ENCODE assay signal across 14 cellular contexts in genomic region chr2:120587997-120588336, GRCh38.
"Had no signal": no experiment of that assay in that cellular context is flagged by ENCODE, and none has a peak within 500 bp of the region (broad histone marks: within the 10 kb centered on the region; RNA-seq: fewer than 3 reads in every experiment).

No MANE protein-coding gene starts in this region.

- H3K4me3 ChIP-seq: mucosa of descending colon, tibial artery had no signal

- ATAC-seq: activated naive CD8-positive, alpha-beta T cell treated with anti-CD3 and anti-CD28 coated beads, Interleukin-2, amount 50 U/mL, for 24 hours; activated T-cell treated with anti-CD3 and anti-CD28 coated beads, Interleukin-2, amount 50 U/mL, for 4 hours; mucosa of descending colon; stimulated activated naive CD8-positive, alpha-beta T cell treated with anti-CD3 and anti-CD28 coated beads, Interleukin-15, Interleukin-2, amounts not matched to agents 100 U/mL and 50 U/mL, for 24 hours had no signal

- H3K36me3 ChIP-seq: tibial artery had no signal

- H3K36me3 Mint-ChIP-seq: activated naive CD4-positive, alpha-beta T cell treated with anti-CD3 and anti-CD28 coated beads, Interleukin-2, amount 10 ng/mL, durations not matched to agents 7 days and 5 days; brain had no signal

- H3K27ac Mint-ChIP-seq: activated CD4-positive, alpha-beta T cell treated with anti-CD3 and anti-CD28 coated beads, Interleukin-2, amount 10 ng/mL, durations not matched to agents 7 days and 5 days; activated naive CD4-positive, alpha-beta T cell treated with anti-CD3 and anti-CD28 coated beads, Interleukin-2, amount 10 ng/mL, durations not matched to agents 7 days and 5 days; activated naive CD8-positive, alpha-beta T cell treated with anti-CD3 and anti-CD28 coated beads, Interleukin-2, amount 50 U/mL, for 24 hours; naive B cell had no signal

- H3K4me3 Mint-ChIP-seq: activated CD4-positive, alpha-beta T cell treated with anti-CD3 and anti-CD28 coated beads, Interleukin-2, amount 10 ng/mL, durations not matched to agents 7 days and 5 days; activated naive CD4-positive, alpha-beta T cell treated with anti-CD3 and anti-CD28 coated beads, Interleukin-2, amount 10 ng/mL, durations not matched to agents 7 days and 5 days; activated naive CD8-positive, alpha-beta T cell treated with anti-CD3 and anti-CD28 coated beads, Interleukin-2, amount 50 U/mL, for 24 hours; activated T-cell treated with anti-CD3 and anti-CD28 coated beads, Interleukin-2, amount 50 U/mL, for 4 hours had no signal

- H3K27ac ChIP-seq: tibial artery had no signal

- DNase-seq: activated CD4-positive, alpha-beta T cell treated with anti-CD3 and anti-CD28 coated beads, Interleukin-2, amount 10 ng/mL, durations not matched to agents 7 days and 5 days; activated CD8-positive, alpha-beta memory T cell treated with anti-CD3 and anti-CD28 coated beads, Interleukin-2, amount 50 U/mL, for 4 hours; activated naive CD4-positive, alpha-beta T cell treated with anti-CD3 and anti-CD28 coated beads, Interleukin-2, amount 10 ng/mL, durations not matched to agents 7 days and 5 days; activated naive CD8-positive, alpha-beta T cell treated with anti-CD3 and anti-CD28 coated beads, Interleukin-2, amount 50 U/mL, for 24 hours; activated T-cell treated with anti-CD3 and anti-CD28 coated beads, Interleukin-2, amount 50 U/mL, for 4 hours; kidney glomerular epithelial cell; naive B cell; stimulated activated CD4-positive, alpha-beta T cell treated with anti-CD3 and anti-CD28 coated beads, Interleukin-2, amount 100 ng/mL, for 24 hours; stimulated activated naive CD8-positive, alpha-beta T cell treated with anti-CD3 and anti-CD28 coated beads, Interleukin-15, Interleukin-2, amounts not matched to agents 100 U/mL and 50 U/mL, for 24 hours; T-helper 1 cell; T-helper 9 cell; tibial artery had no signal

- H3K9me3 Mint-ChIP-seq: activated CD4-positive, alpha-beta T cell treated with anti-CD3 and anti-CD28 coated beads, Interleukin-2, amount 10 ng/mL, durations not matched to agents 7 days and 5 days; activated naive CD4-positive, alpha-beta T cell treated with anti-CD3 and anti-CD28 coated beads, Interleukin-2, amount 10 ng/mL, durations not matched to agents 7 days and 5 days; activated naive CD8-positive, alpha-beta T cell treated with anti-CD3 and anti-CD28 coated beads, Interleukin-2, amount 50 U/mL, for 24 hours; activated T-cell treated with anti-CD3 and anti-CD28 coated beads, Interleukin-2, amount 50 U/mL, for 4 hours had no signal

- H3K9me3 ChIP-seq: mucosa of descending colon, tibial artery had no signal
